ENCODE assay signal across 8 cellular contexts in the genomic region with DNA sequence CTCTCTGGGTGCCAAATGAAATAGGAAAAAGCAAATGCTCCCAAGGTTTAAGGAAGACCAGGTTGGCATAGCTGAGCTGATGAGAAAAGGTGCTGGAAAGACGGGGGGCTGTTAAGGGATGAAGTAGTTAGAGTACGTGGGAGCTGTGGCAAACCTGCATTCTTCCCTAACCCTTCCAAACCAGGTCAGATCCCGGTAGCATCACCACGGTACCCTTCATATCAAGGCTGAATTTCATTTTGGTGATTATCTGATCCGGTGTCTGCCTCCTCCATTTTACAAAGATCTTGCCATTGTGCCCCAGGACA.
DNase-seq lines count a peak whose midpoint lies in the region; TF ChIP-seq lines count a peak whose summit lies in the region.

No MANE protein-coding gene starts in this region.

- CTCF ChIA-PET in activated naive CD4-positive, alpha-beta T cell treated with anti-CD3 and anti-CD28 coated beads, Interleukin-2, amount 10 ng/mL, durations not matched to agents 7 days and 5 days (lab: Charles Lee): interaction anchor here (0.7 to 1.3 kb wide), 6 partner anchors 13 to 107 kb away, joined by 3 to 8 read pairs (median 3); a partner anchor contains a TSS

- peak overlapping the region; percentile 81 to 82 for H3K27ac ChIP-seq in breast epithelium
- peak overlapping the region; percentile 93 for H3K27ac ChIP-seq in muscle layer of colon (ENCODE audit: low read depth, low read length)
- peak overlapping the region; percentile 94 for H3K27ac ChIP-seq in urinary bladder (ENCODE audit: low read depth)

- DNase-seq in activated naive CD4-positive, alpha-beta T cell treated with anti-CD3 and anti-CD28 coated beads, Interleukin-2, amount 10 ng/mL, durations not matched to agents 7 days and 5 days: no peak
- no peak for DNase-seq in activated naive CD4-positive, alpha-beta T cell treated with anti-CD3 and anti-CD28 coated beads, Interleukin-2, amount 50 U/mL, for 16 hours
- DNase-seq in breast epithelium (ENCODE audit: low spot score in 2 of 2): no peak
- no peak for DNase-seq in NCI-H2081 treated with DMSO at 0.1 percent for 48 hours (lab: John Stamatoyannopoulos, UW)
- DNase-seq in GM03348 (ENCODE audit: low spot score): no peak
- no peak for DNase-seq in NCI-H2107 (lab: John Stamatoyannopoulos, UW)

- H3K4me3 ChIP-seq in breast epithelium (peak overlapping the region; percentile 26 to 66 (median 46)), muscle layer of colon (ENCODE audit: low read depth in 1 of 2, low read length in 2 of 2) (peak overlapping the region; percentile 21 to 46), urinary bladder (ENCODE audit: low read depth, low read length) (no peak overlapping the region)

- no peaks in the 10 kb centered on the region for H3K9me3 Mint-ChIP-seq in activated naive CD4-positive, alpha-beta T cell treated with anti-CD3 and anti-CD28 coated beads, Interleukin-2, amount 10 ng/mL, durations not matched to agents 7 days and 5 days

- H3K9me3 ChIP-seq in breast epithelium (no peaks in the 10 kb centered on the region), muscle layer of colon (ENCODE audit: low read length) (no peaks in the 10 kb centered on the region)

- peaks cover 8% of the 10 kb centered on the region for H3K27me3 Mint-ChIP-seq in activated naive CD4-positive, alpha-beta T cell treated with anti-CD3 and anti-CD28 coated beads, Interleukin-2, amount 10 ng/mL, durations not matched to agents 7 days and 5 days

- TF ChIP-seq CTCF in breast epithelium (IDR thresholded peaks at IDR 0.05): no peak

- H3K27me3 ChIP-seq in breast epithelium (no peaks in the 10 kb centered on the region), muscle layer of colon (ENCODE audit: control insufficient read depth in 1 of 2, insufficient read depth in 2 of 2, low read length in 2 of 2) (no peaks in the 10 kb centered on the region)

- peak overlapping the region; percentile 10 for H3K27ac Mint-ChIP-seq in activated naive CD4-positive, alpha-beta T cell treated with anti-CD3 and anti-CD28 coated beads, Interleukin-2, amount 10 ng/mL, durations not matched to agents 7 days and 5 days

- H3K4me1 Mint-ChIP-seq in activated naive CD4-positive, alpha-beta T cell treated with anti-CD3 and anti-CD28 coated beads, Interleukin-2, amount 10 ng/mL, durations not matched to agents 7 days and 5 days: peaks cover 50% of the 10 kb centered on the region

- TF ChIP-seq POLR2A in breast epithelium (IDR thresholded peaks at IDR 0.05): no peak

- peak overlapping the region; percentile 26 for H3K4me3 Mint-ChIP-seq in activated naive CD4-positive, alpha-beta T cell treated with anti-CD3 and anti-CD28 coated beads, Interleukin-2, amount 10 ng/mL, durations not matched to agents 7 days and 5 days

- 49% methylated on average over 5 of the region's 5 CpGs for WGBS in urinary bladder

- H3K36me3 Mint-ChIP-seq in activated naive CD4-positive, alpha-beta T cell treated with anti-CD3 and anti-CD28 coated beads, Interleukin-2, amount 10 ng/mL, durations not matched to agents 7 days and 5 days: no peaks in the 10 kb centered on the region

- intact Hi-C loops in breast epithelium (cut with DNase I; ENCODE audit: low total_unique reads): loop anchor here (5.0 kb wide), 2 partner anchors 610 to 1515 kb away; no protein-coding TSS in a partner anchor

- H3K36me3 ChIP-seq in breast epithelium (no peaks in the 10 kb centered on the region), muscle layer of colon (ENCODE audit: insufficient read depth, low read length) (no peaks in the 10 kb centered on the region), urinary bladder (ENCODE audit: insufficient read depth) (no peaks in the 10 kb centered on the region)

- peaks cover 0 to 3% of the 10 kb centered on the region in 2 donors for H3K4me1 ChIP-seq in breast epithelium
- H3K4me1 ChIP-seq in muscle layer of colon (ENCODE audit: insufficient read depth, low read length): peaks cover 19% of the 10 kb centered on the region
- H3K4me1 ChIP-seq in urinary bladder (ENCODE audit: insufficient read depth): no peaks in the 10 kb centered on the region

- H3K9ac ChIP-seq in muscle layer of colon (ENCODE audit: low read length): peak overlapping the region; percentile 34
